In genomic region chr7:908159-908918, GRCh38 we compare ENCODE assay signal across 9 cellular contexts. TPM values are rescaled to one million over a fixed set of nuclear protein-coding genes. Genes with fewer than 3 reads are reported as not detected.
DNase-seq lines count a peak whose midpoint lies in the region; ATAC-seq and TF ChIP-seq lines count a peak whose summit lies in the region.
"Had no signal": no experiment of that assay in that cellular context is flagged by ENCODE, and none has a peak within 500 bp of the region (broad histone marks: within the 10 kb centered on the region; RNA-seq: fewer than 3 reads in every experiment).

No MANE protein-coding gene starts in this region.

- H3K36me3 ChIP-seq in Peyer's patch (peaks cover 0 to 22% (median 0%) of the 10 kb centered on the region in 3 donors), iPS-18a (ENCODE audit: control insufficient read depth, low read depth, low read length) (no peaks in the 10 kb centered on the region), thymus (ENCODE audit: control insufficient read depth, insufficient read depth) (no peaks in the 10 kb centered on the region)
- H3K36me3 ChIP-seq: pancreas had no signal

- H3K4me3 ChIP-seq in Peyer's patch, result peak overlapping the region in 3 of 4 donors; percentile 32 to 41 (median 39)
- H3K4me3 ChIP-seq in iPS-18a (ENCODE audit: low read length), result peak overlapping the region; percentile 40
- H3K4me3 ChIP-seq in thymus (ENCODE audit: low read length), result peak overlapping the region; percentile 39

- H3K4me3 Mint-ChIP-seq in activated naive CD4-positive, alpha-beta T cell treated with anti-CD3 and anti-CD28 coated beads, Interleukin-2, amount 10 ng/mL, durations not matched to agents 7 days and 5 days, result peak overlapping the region; percentile 10

- no peak for ATAC-seq in GM21515 (IDR thresholded peaks at IDR 0.05; ENCODE audit: unreplicated experiment)

- H3K4me1 ChIP-seq in Peyer's patch (peaks cover 0 to 34% (median 9%) of the 10 kb centered on the region in 4 donors), iPS-18a (ENCODE audit: control insufficient read depth, low read depth, low read length) (no peaks in the 10 kb centered on the region), thymus (ENCODE audit: control insufficient read depth, insufficient read depth, low read length) (no peaks in the 10 kb centered on the region)
- H3K4me1 ChIP-seq: pancreas had no signal

- no peak overlapping the region for H3K9ac ChIP-seq in iPS-18a (ENCODE audit: low read length)

- H3K27ac ChIP-seq in Peyer's patch (peak overlapping the region in 2 of 4 donors; percentile 7 to 70), iPS-18a (ENCODE audit: low read length) (no peak overlapping the region), thymus (ENCODE audit: low read depth) (no peak overlapping the region)
- H3K27ac ChIP-seq: pancreas had no signal

- CTCF ChIA-PET in activated naive CD4-positive, alpha-beta T cell treated with anti-CD3 and anti-CD28 coated beads, Interleukin-2, amount 10 ng/mL, durations not matched to agents 7 days and 5 days (lab: Charles Lee), result interaction anchor here (1.0 to 4.5 kb wide), 4 partner anchors 14 to 49 kb away, joined by 3 to 47 read pairs (median 6); partner anchors contain the start of gene ADAP1

- no peak for TF ChIP-seq CTCF in Peyer's patch (IDR thresholded peaks at IDR 0.05)

- no peaks in the 10 kb centered on the region for H3K36me3 Mint-ChIP-seq in activated naive CD4-positive, alpha-beta T cell treated with anti-CD3 and anti-CD28 coated beads, Interleukin-2, amount 10 ng/mL, durations not matched to agents 7 days and 5 days

- H3K27ac Mint-ChIP-seq in activated naive CD4-positive, alpha-beta T cell treated with anti-CD3 and anti-CD28 coated beads, Interleukin-2, amount 10 ng/mL, durations not matched to agents 7 days and 5 days, result no peak overlapping the region

- H3K27me3 Mint-ChIP-seq in activated naive CD4-positive, alpha-beta T cell treated with anti-CD3 and anti-CD28 coated beads, Interleukin-2, amount 10 ng/mL, durations not matched to agents 7 days and 5 days, result peaks cover 43% of the 10 kb centered on the region

- H3K27me3 ChIP-seq in Peyer's patch (no peaks in the 10 kb centered on the region), iPS-18a (ENCODE audit: control insufficient read depth, insufficient read depth, low read length) (peaks cover 44% of the 10 kb centered on the region), thymus (ENCODE audit: control insufficient read depth, insufficient read depth) (peaks cover 23% of the 10 kb centered on the region)
- H3K27me3 ChIP-seq: pancreas had no signal

- H3K9me3 ChIP-seq in Peyer's patch, result no peaks in the 10 kb centered on the region
- no peaks in the 10 kb centered on the region for H3K9me3 ChIP-seq in iPS-18a (ENCODE audit: control insufficient read depth, low read depth, low read length)
- no peaks in the 10 kb centered on the region for H3K9me3 ChIP-seq in thymus (ENCODE audit: control insufficient read depth)
- H3K9me3 ChIP-seq: pancreas had no signal

- no peaks in the 10 kb centered on the region for H3K9me3 Mint-ChIP-seq in activated naive CD4-positive, alpha-beta T cell treated with anti-CD3 and anti-CD28 coated beads, Interleukin-2, amount 10 ng/mL, durations not matched to agents 7 days and 5 days

- 73% methylated on average over 37 of the region's 37 CpGs for WGBS in thymus

- TF ChIP-seq POLR2A in Peyer's patch (IDR thresholded peaks at IDR 0.05), result no peak

- peaks cover 11% of the 10 kb centered on the region for H3K4me1 Mint-ChIP-seq in activated naive CD4-positive, alpha-beta T cell treated with anti-CD3 and anti-CD28 coated beads, Interleukin-2, amount 10 ng/mL, durations not matched to agents 7 days and 5 days

- DNase-seq in activated naive CD4-positive, alpha-beta T cell treated with anti-CD3 and anti-CD28 coated beads, Interleukin-2, amount 10 ng/mL, durations not matched to agents 7 days and 5 days, result no peak
- no peak for DNase-seq in activated naive CD4-positive, alpha-beta T cell treated with anti-CD3 and anti-CD28 coated beads, Interleukin-2, amount 50 U/mL, for 16 hours
- DNase-seq in Peyer's patch, result no peak
- DNase-seq in DMS79 (lab: John Stamatoyannopoulos, UW), result no peak
- no peak for DNase-seq in NCI-H510A treated with DMSO at 0.1 percent for 48 hours (lab: John Stamatoyannopoulos, UW)

RNA-seq across cellular contexts. Expression of gene GET4, which starts 32.0 kb away (rescaled TPM):
- total RNA-seq in Peyer's patch, result 10 to 100 TPM; 29.7 to 93.3 (median 56.8) TPM
- polyA plus RNA-seq in thymus, result 84.7 TPM

RNA-seq across cellular contexts. Expression of gene ADAP1, which starts 46.1 kb away (rescaled TPM):
- 100 to 1,000 TPM; 102 to 146 (median 133) TPM for total RNA-seq in Peyer's patch
- 9.4 TPM for polyA plus RNA-seq in thymus
